ENCODE assay signal across 10 cellular contexts in the genomic region with DNA sequence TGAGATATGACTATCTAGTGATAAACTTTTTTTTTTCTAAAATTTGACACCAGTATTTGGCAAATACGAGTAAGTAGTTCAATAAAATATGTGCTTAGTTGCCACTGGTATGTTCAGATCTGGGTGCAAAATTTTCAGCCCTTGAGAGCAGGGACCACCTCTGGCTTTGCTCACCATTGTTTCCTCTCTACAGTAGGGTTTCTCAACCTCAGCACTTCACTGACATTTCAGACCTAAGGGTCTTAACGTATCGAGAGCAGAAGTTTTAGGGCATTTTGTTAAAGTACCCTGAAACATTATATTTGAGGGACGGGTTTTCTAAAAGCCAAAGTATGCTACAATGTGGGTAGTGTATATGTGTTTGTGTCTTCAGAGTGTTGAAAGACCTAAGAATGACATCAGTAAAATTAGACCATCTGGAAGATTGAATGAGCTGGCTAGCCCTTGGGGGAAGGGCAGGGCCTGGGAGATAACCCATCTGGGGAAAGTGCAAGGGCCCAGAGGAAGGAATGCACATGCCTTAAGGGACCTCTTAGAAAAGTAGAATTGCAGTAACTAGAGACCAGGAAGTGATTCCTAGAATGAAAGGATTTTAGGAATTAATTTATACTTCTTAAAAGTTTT. TPM values are rescaled to one million over a fixed set of nuclear protein-coding genes. Genes with fewer than 3 reads are reported as not detected.
DNase-seq lines count a peak whose midpoint lies in the region; ATAC-seq and TF ChIP-seq lines count a peak whose summit lies in the region.
"Had no signal": no experiment of that assay in that cellular context is flagged by ENCODE, and none has a peak within 500 bp of the region (broad histone marks: within the 10 kb centered on the region; RNA-seq: fewer than 3 reads in every experiment).

No MANE protein-coding gene starts in this region.

- H3K4me2 ChIP-seq in H9 (ENCODE audit: insufficient read depth, insufficient read length, low read length) = peak overlapping the region; percentile 6

- H3K9ac ChIP-seq in H9 (ENCODE audit: extremely low read depth, insufficient read length, low read length) = no peak overlapping the region

- peak overlapping the region; percentile 70 to 84 (median 76) for H3K27ac Mint-ChIP-seq in H9

- DNase-seq in H9 = peak; percentile 50
- DNase-seq in RPMI7951 (ENCODE audit: low read depth) = peak; percentile 97
- DNase-seq in gastrocnemius medialis = peak in 1 of 2 donors; percentile 34
- no peak for DNase-seq in NCI-H1105 treated with DMSO at 0.1 percent for 48 hours (lab: John Stamatoyannopoulos, UW)
- DNase-seq in GM19240 (ENCODE audit: insufficient read length, low spot score) = no peak
- DNase-seq: amniotic stem cell had no signal

- H3K18ac ChIP-seq in H9 (ENCODE audit: insufficient read length, low read depth, low read length) = no peak overlapping the region

- H3K4me1 ChIP-seq in H9 (ENCODE audit: insufficient read depth, low read length) (peaks cover 2% of the 10 kb centered on the region; the same call in 1 of the 2 replicates), gastroesophageal sphincter (peaks cover 10 to 51% (median 11%) of the 10 kb centered on the region in 3 donors), gastrocnemius medialis (peaks cover 40 to 48% of the 10 kb centered on the region in 2 donors)

- TF ChIP-seq EP300 in gastroesophageal sphincter (IDR thresholded peaks at IDR 0.05) = no peak

- H3K27me3 ChIP-seq in H9 (ENCODE audit: insufficient read depth, low read length) (no peaks in the 10 kb centered on the region), gastroesophageal sphincter (no peaks in the 10 kb centered on the region), gastrocnemius medialis (no peaks in the 10 kb centered on the region)
- H3K27me3 ChIP-seq: SJCRH30 had no signal

- no peaks in the 10 kb centered on the region for H3K23me2 ChIP-seq in H9 (ENCODE audit: insufficient read length, low read depth, low read length, poor library complexity, severe bottlenecking)

- H4K5ac ChIP-seq in H9 (ENCODE audit: insufficient read length, low read depth, low read length) = no peak overlapping the region

- peaks cover 0 to 2% (median 0%) of the 10 kb centered on the region in 3 experiments; a peak in 1 of 7 replicates for H3K36me3 Mint-ChIP-seq in H9 (ENCODE audit: insufficient read depth in 1 of 3, low read depth in 3 of 3)

- TF ChIP-seq CTCF in H9 (conservative IDR thresholded peaks at IDR 0.05) = peak; percentile 34; the same call in 1 of the 3 replicates
- no peak for TF ChIP-seq CTCF in gastroesophageal sphincter (IDR thresholded peaks at IDR 0.05)
- TF ChIP-seq CTCF in gastrocnemius medialis (IDR thresholded peaks at IDR 0.05 in 4 of 5, conservative IDR thresholded peaks at IDR 0.05 in 1 of 5) = no peak

- no peak overlapping the region for H3K56ac ChIP-seq in H9 (ENCODE audit: insufficient read length, low read depth, low read length)

- no peak for TF ChIP-seq POLR2A in gastroesophageal sphincter (IDR thresholded peaks at IDR 0.05)
- no peak for TF ChIP-seq POLR2A in gastrocnemius medialis (IDR thresholded peaks at IDR 0.05)

- no peak overlapping the region for H4K8ac ChIP-seq in H9 (replicated peaks; ENCODE audit: insufficient read length, low read depth, low read length)

- no peak overlapping the region for H2BK20ac ChIP-seq in H9 (ENCODE audit: low read depth, low read length, poor library complexity, severe bottlenecking)

- H3K27ac ChIP-seq in H9 (ENCODE audit: insufficient read length, low read depth, low read length) (no peak overlapping the region), gastroesophageal sphincter (no peak overlapping the region), gastrocnemius medialis (peak overlapping the region; percentile 36 to 62 (median 46))
- H3K27ac ChIP-seq: SJCRH30 had no signal

- H3T11ph ChIP-seq in H9 (ENCODE audit: low read length) = no peak overlapping the region

- peaks cover 29 to 38% of the 10 kb centered on the region in 2 experiments for H3K4me1 Mint-ChIP-seq in H9

- WGBS in H9 (ENCODE audit: extremely low coverage, insufficient read length, low lambda C conversion rate) = no CpG with 5 or more reads among the region's 4 CpGs
- 60 to 78% methylated on average over 4 of the region's 4 CpGs for WGBS in gastroesophageal sphincter (ENCODE audit: low coverage in 1 of 2), 2 donors

- in situ Hi-C loops in gastrocnemius medialis (cut with MboI; ENCODE audit: low sequenced_read_pairs in 4 of 4) = no loop called here

- H2BK5ac ChIP-seq in H9 (ENCODE audit: insufficient read length, low read length) = no peak overlapping the region

- H3K14ac ChIP-seq in H9 (ENCODE audit: insufficient read depth, low read length) = no peak overlapping the region

- no peak overlapping the region for H3K4ac ChIP-seq in H9 (ENCODE audit: low read depth, low read length)

- H3K4me3 ChIP-seq in gastroesophageal sphincter (no peak overlapping the region), gastrocnemius medialis (no peak overlapping the region)
- H3K4me3 ChIP-seq: SJCRH30 had no signal

- no peak overlapping the region for H4K91ac ChIP-seq in H9 (ENCODE audit: insufficient read length, low read depth, low read length)

- H3K36me3 ChIP-seq in gastroesophageal sphincter = no peaks in the 10 kb centered on the region
- H3K36me3 ChIP-seq in gastrocnemius medialis = no peaks in the 10 kb centered on the region

- H2BK120ac ChIP-seq in H9 (ENCODE audit: low read depth, low read length, poor library complexity, severe bottlenecking) = no peak overlapping the region

- H2BK12ac ChIP-seq in H9 (ENCODE audit: insufficient read length, low read depth, low read length) = no peak overlapping the region

- no peak overlapping the region for H2BK15ac ChIP-seq in H9 (ENCODE audit: low read depth, low read length)

- H3K9me3 ChIP-seq in H9 (ENCODE audit: control insufficient read depth, low read depth, low read length) = no peaks in the 10 kb centered on the region
- no peaks in the 10 kb centered on the region for H3K9me3 ChIP-seq in gastroesophageal sphincter
- no peaks in the 10 kb centered on the region for H3K9me3 ChIP-seq in gastrocnemius medialis
- H3K9me3 ChIP-seq: SJCRH30 had no signal

- ATAC-seq in gastroesophageal sphincter = peak; percentile 86
- ATAC-seq in gastrocnemius medialis = peak; percentile 27 to 44
- no peak for ATAC-seq in GM18909 (IDR thresholded peaks at IDR 0.05; ENCODE audit: poor library complexity, unreplicated experiment)
- no peak for ATAC-seq in GM21381 (IDR thresholded peaks at IDR 0.05; ENCODE audit: unreplicated experiment)

- no peaks in the 10 kb centered on the region for H3K27me3 Mint-ChIP-seq in H9 (ENCODE audit: low read depth)

- H2AK5ac ChIP-seq in H9 (ENCODE audit: insufficient read length, low read length) = no peak overlapping the region

- H3K79me1 ChIP-seq in H9 (ENCODE audit: insufficient read depth, low read depth, low read length, poor library complexity, severe bottlenecking) = peaks cover 3% of the 10 kb centered on the region

- intact Hi-C loops in gastrocnemius medialis (cut with DNase I; ENCODE audit: low total_unique reads) = no loop called here

- no peaks in the 10 kb centered on the region for H4K20me1 ChIP-seq in H9 (ENCODE audit: control insufficient read depth, insufficient read depth, insufficient read length)

- no peaks in the 10 kb centered on the region for H3K9me3 Mint-ChIP-seq in H9

- no peak overlapping the region for H2AFZ ChIP-seq in H9 (ENCODE audit: low read length)

- peak overlapping the region in 1 of 2 experiments; percentile 12; a peak in 1 of 5 replicates for H3K4me3 Mint-ChIP-seq in H9

- peaks cover 9% of the 10 kb centered on the region; the same call in 1 of the 2 replicates for H3K79me2 ChIP-seq in H9 (ENCODE audit: insufficient read depth, low read length)

- H3K23ac ChIP-seq in H9 (ENCODE audit: insufficient read length, low read depth, low read length) = no peak overlapping the region

RNA-seq across cellular contexts. Expression of gene BZW2, which starts 11.8 kb away (rescaled TPM):
- 60.2 and 64.6 TPM in 2 replicates for total RNA-seq in H9 (2021)
- 194 and 220 TPM in 2 replicates for total RNA-seq in RPMI7951 (2014; rRNA removed; shearing (Covaris generic))
- 10 to 100 TPM; 43.6 to 82.4 (median 64.8) TPM for total RNA-seq in gastroesophageal sphincter
- 100 to 1,000 TPM in 3 of 4 donors, 10 to 100 TPM in 1; 86.6 to 145 (median 123) TPM for total RNA-seq in gastrocnemius medialis

RNA-seq across cellular contexts. Expression of gene ANKMY2, which starts 12.2 kb away (rescaled TPM):
- 10.4 and 12.7 TPM in 2 replicates for total RNA-seq in H9 (2021)
- total RNA-seq in RPMI7951 (2014; rRNA removed; shearing (Covaris generic)) = 34.0 and 43.1 TPM in 2 replicates
- total RNA-seq in gastroesophageal sphincter = 10 to 100 TPM; 13.2 to 37.9 (median 25.3) TPM
- total RNA-seq in gastrocnemius medialis = 10 to 100 TPM in 1 of 4 donors, 1 to 10 TPM in 3; 7.9 to 16.2 (median 8.6) TPM

Comparison
In these comparisons a context has a peak if more than half of its experiments do, and no peak if none do; other contexts are left out.
1. DNase-seq: peak in H9 (single experiment) and RPMI7951 (single experiment); none in NCI-H1105 treated with DMSO at 0.1 percent for 48 hours (single experiment) and GM19240 (single experiment).
2. H3K27ac ChIP-seq: peak in gastrocnemius medialis (4 of 4); none in H9 (single experiment) and gastroesophageal sphincter (0 of 4).
3. ATAC-seq: peak in gastroesophageal sphincter (single experiment) and gastrocnemius medialis (2 of 2); none in GM18909 (single experiment) and GM21381 (single experiment).